In the genomic region with DNA sequence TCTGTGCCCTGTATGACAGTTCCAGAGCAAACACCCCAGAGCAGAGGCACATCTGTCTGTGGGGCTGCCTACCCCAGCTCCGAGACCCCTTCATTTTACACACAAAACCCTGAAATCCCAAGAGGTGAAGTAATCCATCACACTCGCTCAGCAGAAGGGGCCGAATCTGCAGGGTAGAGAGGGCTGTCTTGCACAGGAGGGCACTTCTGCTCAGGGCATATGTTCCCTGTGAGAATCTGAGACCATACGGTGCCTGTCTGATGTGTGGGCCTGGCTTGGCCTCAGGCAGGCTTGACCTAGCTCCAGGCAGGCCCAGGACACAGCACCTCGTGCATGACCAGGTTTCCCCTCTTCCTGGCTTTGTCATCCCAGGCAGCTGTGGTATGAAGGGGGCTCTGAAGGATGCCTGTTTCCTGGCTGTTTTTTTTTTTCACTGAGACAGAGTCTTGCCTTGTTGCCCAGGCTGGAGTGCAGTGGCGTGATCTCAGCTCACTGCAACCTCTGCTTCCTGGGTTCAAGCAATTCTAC, we compare ENCODE assay signal across 17 cellular contexts. TPM values are rescaled to one million over a fixed set of nuclear protein-coding genes. Genes with fewer than 3 reads are reported as not detected.
DNase-seq lines count a peak whose midpoint lies in the region; ATAC-seq and TF ChIP-seq lines count a peak whose summit lies in the region.
"Had no signal": no experiment of that assay in that cellular context is flagged by ENCODE, and none has a peak within 500 bp of the region (broad histone marks: within the 10 kb centered on the region; RNA-seq: fewer than 3 reads in every experiment).

No MANE protein-coding gene starts in this region.

- H3K4me1 ChIP-seq in adipocyte (ENCODE audit: control insufficient read depth, insufficient read depth, low read length) (peaks cover 26% of the 10 kb centered on the region), psoas muscle (peaks cover 5% of the 10 kb centered on the region), sigmoid colon (peaks cover 0 to 29% (median 22%) of the 10 kb centered on the region in 4 donors)
- H3K4me1 ChIP-seq: prostate gland had no signal

- peak overlapping the region; percentile 12 for H3K9ac ChIP-seq in adipocyte (ENCODE audit: low read length)

- no peaks in the 10 kb centered on the region for H3K27me3 ChIP-seq in adipocyte (replicated peaks; ENCODE audit: control insufficient read depth, insufficient read depth, low read length)
- H3K27me3 ChIP-seq in psoas muscle (ENCODE audit: insufficient read depth in 3 of 3, low read length in 2 of 3) = no peaks in the 10 kb centered on the region
- no peaks in the 10 kb centered on the region for H3K27me3 ChIP-seq in sigmoid colon
- H3K27me3 ChIP-seq: ascending aorta had no signal

- intact Hi-C loops in psoas muscle (cut with DNase I) (no loop called here), sigmoid colon (cut with DNase I) (no loop called here)

- no peak for TF ChIP-seq POLR2A in sigmoid colon (IDR thresholded peaks at IDR 0.05)

- WGBS in psoas muscle, 3 donors = 64 to 68% (median 64%) methylated on average over 6 of the region's 6 CpGs
- 70 to 74% methylated on average over 6 of the region's 6 CpGs for WGBS in sigmoid colon, 2 donors

- TF ChIP-seq EP300 in sigmoid colon (IDR thresholded peaks at IDR 0.05) = no peak

- TF ChIP-seq CTCF in psoas muscle (IDR thresholded peaks at IDR 0.05) (no peak), sigmoid colon (IDR thresholded peaks at IDR 0.05) (no peak)

- H3K27ac ChIP-seq in psoas muscle = peak overlapping the region; percentile 66
- H3K27ac ChIP-seq in sigmoid colon = peak overlapping the region in 2 of 4 donors; percentile 40 to 51
- H3K27ac ChIP-seq: prostate gland had no signal

- no peaks in the 10 kb centered on the region for H3K9me3 ChIP-seq in adipocyte (ENCODE audit: control insufficient read depth, low read length)
- H3K9me3 ChIP-seq in psoas muscle = no peaks in the 10 kb centered on the region
- no peaks in the 10 kb centered on the region for H3K9me3 ChIP-seq in sigmoid colon
- H3K9me3 ChIP-seq: ascending aorta, prostate gland had no signal

- DNase-seq in ELR (ENCODE audit: low read depth) (peak; percentile 22), adipocyte (ENCODE audit: low read depth) (no peak), glomerular visceral epithelial cell (ENCODE audit: extremely low spot score) (peak; percentile 30), psoas muscle (no peak), sigmoid colon (no peak), GDM1 (lab: John Stamatoyannopoulos, UW) (no peak), iPS-NIHi11 (ENCODE audit: low spot score) (no peak)
- DNase-seq: activated CD4-positive, alpha-beta T cell treated with anti-CD3 and anti-CD28 coated beads for 36 hours; activated gamma-delta T cell treated with Interleukin-2 at 50 U/mL for 16 hours; CD8-positive, alpha-beta memory T cell; erythroblast; left colon; naive thymus-derived CD4-positive, alpha-beta T cell; SHP77 treated with DMSO at 0.1 percent for 48 hours had no signal

- ATAC-seq in psoas muscle (no peak), HG03280 (IDR thresholded peaks at IDR 0.05; ENCODE audit: unreplicated experiment) (no peak)
- ATAC-seq: activated CD4-positive, alpha-beta T cell treated with anti-CD3 and anti-CD28 coated beads for 36 hours; left colon; naive thymus-derived CD4-positive, alpha-beta T cell had no signal

- H3K4me3 ChIP-seq in adipocyte (ENCODE audit: low read length) (no peak overlapping the region), psoas muscle (no peak overlapping the region), sigmoid colon (no peak overlapping the region)
- H3K4me3 ChIP-seq: ascending aorta, prostate gland had no signal

- H3K36me3 ChIP-seq in adipocyte (ENCODE audit: control insufficient read depth, insufficient read depth, low read length, severe bottlenecking) (no peaks in the 10 kb centered on the region), psoas muscle (ENCODE audit: insufficient read depth in 1 of 2, low read depth in 1 of 2) (no peaks in the 10 kb centered on the region), sigmoid colon (no peaks in the 10 kb centered on the region)
- H3K36me3 ChIP-seq: ascending aorta, prostate gland had no signal

RNA-seq across cellular contexts. Expression of a gene that starts 37.2 kb away (rescaled TPM):
- total RNA-seq in psoas muscle (under 1 TPM in 1 of 4 donors, not detected in 3; 0.11 TPM), sigmoid colon (under 1 TPM in 2 of 4 donors, not detected in 2; 0.27 to 0.36 TPM)
- polyA plus RNA-seq in psoas muscle (under 1 TPM in 2 of 3 donors, not detected in 1; 0.04 TPM), sigmoid colon (under 1 TPM in 1 of 3 donors, not detected in 2; 0.10 TPM)
- total RNA-seq: activated CD4-positive, alpha-beta T cell treated with anti-CD3 and anti-CD28 coated beads for 36 hours; ascending aorta had no signal
- polyA plus RNA-seq: CD8-positive, alpha-beta memory T cell; naive thymus-derived CD4-positive, alpha-beta T cell had no signal

Comparison
In these comparisons a context has a peak if more than half of its experiments do, and no peak if none do; other contexts are left out.
1. DNase-seq: peak in ELR (single experiment) and glomerular visceral epithelial cell (single experiment); none in adipocyte (single experiment), psoas muscle (0 of 2), sigmoid colon (single experiment), GDM1 (single experiment) and iPS-NIHi11 (single experiment).